Comparison of ENCODE assay signal across 12 cellular contexts in the genomic region with DNA sequence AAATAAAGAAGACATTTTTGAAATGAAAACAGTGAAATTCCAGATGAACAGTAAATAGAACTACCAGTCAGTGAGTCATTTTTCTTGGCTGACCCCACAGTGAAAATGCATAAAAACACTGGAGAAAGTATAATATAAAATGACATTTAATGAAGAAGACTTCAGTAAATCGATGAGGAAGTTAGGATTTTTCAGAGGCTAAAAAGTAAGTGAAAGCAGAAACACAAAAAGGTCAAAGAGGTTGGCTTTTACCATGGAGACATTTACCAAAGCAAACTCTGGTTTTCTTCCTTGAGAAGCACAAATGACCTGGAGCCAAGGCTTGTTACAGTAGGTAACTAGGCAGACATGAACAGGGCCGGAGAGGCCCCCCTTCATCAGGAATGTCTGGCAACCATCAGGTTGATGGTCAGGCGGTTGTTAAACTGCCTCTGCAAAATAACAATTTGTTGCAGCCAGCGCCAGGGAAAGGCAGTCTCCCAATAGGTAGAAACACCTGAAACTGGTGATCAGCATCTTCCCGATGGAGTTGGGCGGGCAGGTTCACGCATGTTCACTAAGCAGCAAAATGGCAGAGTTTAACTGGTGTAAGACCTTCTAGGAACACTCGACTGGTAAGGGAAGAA. TPM values are rescaled to one million over a fixed set of nuclear protein-coding genes. Genes with fewer than 3 reads are reported as not detected.
DNase-seq lines count a peak whose midpoint lies in the region; ATAC-seq and TF ChIP-seq lines count a peak whose summit lies in the region.
"Had no signal": no experiment of that assay in that cellular context is flagged by ENCODE, and none has a peak within 500 bp of the region (broad histone marks: within the 10 kb centered on the region; RNA-seq: fewer than 3 reads in every experiment).

No MANE protein-coding gene starts in this region.

- H3K36me3 Mint-ChIP-seq in naive B cell (no peaks in the 10 kb centered on the region), WTC11 (no peaks in the 10 kb centered on the region)
- H3K36me3 Mint-ChIP-seq: immature natural killer cell had no signal

- H3K27ac ChIP-seq in HL-60 (replicated peaks): 0 out of 2 replicates have a peak overlapping the region, but pooled peaks have one; percentile 5
- H3K27ac ChIP-seq in testis: no peak overlapping the region

- peak overlapping the region in 4 of 6 donors; percentile 7 to 68 (median 35) for H3K27ac Mint-ChIP-seq in naive B cell
- H3K27ac Mint-ChIP-seq in WTC11: no peak overlapping the region

- POLR2A ChIA-PET in WTC11 (lab: Charles Lee): no interaction called here

- ATAC-seq in naive B cell (ENCODE audit: low read depth in 2 of 2) (no peak), WTC11 (no peak), GM21723 (IDR thresholded peaks at IDR 0.05; ENCODE audit: unreplicated experiment) (no peak)

- WGBS in testis, 2 donors: 69 to 80% methylated on average over 8 of the region's 8 CpGs

- H3K4me3 ChIP-seq in HL-60 (replicated peaks; ENCODE audit: insufficient read depth, low read length): no peak overlapping the region
- no peak overlapping the region for H3K4me3 ChIP-seq in testis

- no peaks in the 10 kb centered on the region for H3K36me3 ChIP-seq in testis (ENCODE audit: low read depth, missing control alignments)

- H3K9me3 ChIP-seq in testis: no peaks in the 10 kb centered on the region

- TF ChIP-seq CTCF in HL-60 (IDR thresholded peaks at IDR 0.05; ENCODE audit: insufficient read depth, low read length) (no peak), WTC11 (IDR thresholded peaks at IDR 0.05) (no peak), testis (IDR thresholded peaks at IDR 0.05) (no peak)

- CTCF ChIA-PET in WTC11 (lab: Charles Lee): no interaction called here

- no peaks in the 10 kb centered on the region for H3K27me3 Mint-ChIP-seq in naive B cell
- H3K27me3 Mint-ChIP-seq in WTC11 (ENCODE audit: low read depth): no peaks in the 10 kb centered on the region

- no peak for TF ChIP-seq POLR2A in testis (IDR thresholded peaks at IDR 0.05)

- DNase-seq in AG08396 (ENCODE audit: low spot score) (peak; percentile 29), HL-60 (ENCODE audit: low read depth in 1 of 2, low spot score in 1 of 2) (no peak), brain pericyte (ENCODE audit: low read depth, low spot score) (peak; percentile 24), naive B cell (no peak), WTC11 (ENCODE audit: low spot score) (no peak), posterior vena cava (ENCODE audit: low spot score) (no peak), testis (no peak)
- DNase-seq: activated T-cell treated with anti-CD3 and anti-CD28 coated beads, Interleukin-2, amount 50 U/mL, for 1 hour; GOT3; immature natural killer cell; NCI-H187 treated with DMSO at 0.1 percent for 48 hours had no signal

- peaks cover 3% of the 10 kb centered on the region for H3K4me1 ChIP-seq in testis

- H3K27me3 ChIP-seq in HL-60 (ENCODE audit: insufficient read depth, poor library complexity, severe bottlenecking) (no peaks in the 10 kb centered on the region), testis (no peaks in the 10 kb centered on the region)

- H3K9me3 Mint-ChIP-seq in naive B cell (no peaks in the 10 kb centered on the region), WTC11 (no peaks in the 10 kb centered on the region)
- H3K9me3 Mint-ChIP-seq: immature natural killer cell had no signal

- H3K4me3 Mint-ChIP-seq in naive B cell (no peak overlapping the region), WTC11 (no peak overlapping the region)

- H3K4me1 Mint-ChIP-seq in naive B cell (peaks cover 39 to 57% (median 52%) of the 10 kb centered on the region in 3 donors), WTC11 (no peaks in the 10 kb centered on the region)

- intact Hi-C loops in posterior vena cava (cut with DNase I) (no loop called here), testis (cut with DNase I; ENCODE audit: low total_unique reads) (no loop called here)

TF ChIP-seq in WTC11, 78 proteins besides CTCF, POLR2A, EP300 and RAD21:
- TF ChIP-seq NR3C1 (CRISPR knock-in tag; conservative IDR thresholded peaks at IDR 0.05; ENCODE audit: low read depth) (no peak), ZNF232 (CRISPR knock-in tag; IDR thresholded peaks at IDR 0.05) (no peak), NFE2L1 (CRISPR knock-in tag; IDR thresholded peaks at IDR 0.05) (no peak), ZNF263 (CRISPR knock-in tag; IDR thresholded peaks at IDR 0.05; ENCODE audit: low read depth) (no peak)

RNA-seq across cellular contexts. Expression of a gene that starts 16.7 kb away (rescaled TPM):
- 100 to 1,000 TPM; 429 to 518 (median 477) TPM for polyA plus RNA-seq in naive B cell (ENCODE audit: low read depth in 6 of 6)
- total RNA-seq in WTC11 (2021): 102 to 116 TPM (median 114 TPM) in 3 replicates
- total RNA-seq in posterior vena cava: 100 to 1,000 TPM in 1 of 2 donors, 10 to 100 TPM in 1; 99.5 to 103 TPM
- 100 to 1,000 TPM; 177 to 218 TPM for total RNA-seq in testis
- polyA plus RNA-seq in testis (ENCODE audit: insufficient read depth, low read depth, low replicate concordance): 137 TPM

Comparison
In these comparisons a context has a peak if more than half of its experiments do, and no peak if none do; other contexts are left out.
1. DNase-seq: peak in AG08396 (single experiment) and brain pericyte (single experiment); none in HL-60 (0 of 2), naive B cell (single experiment), WTC11 (single experiment), posterior vena cava (single experiment) and testis (single experiment).